In the genomic region with DNA sequence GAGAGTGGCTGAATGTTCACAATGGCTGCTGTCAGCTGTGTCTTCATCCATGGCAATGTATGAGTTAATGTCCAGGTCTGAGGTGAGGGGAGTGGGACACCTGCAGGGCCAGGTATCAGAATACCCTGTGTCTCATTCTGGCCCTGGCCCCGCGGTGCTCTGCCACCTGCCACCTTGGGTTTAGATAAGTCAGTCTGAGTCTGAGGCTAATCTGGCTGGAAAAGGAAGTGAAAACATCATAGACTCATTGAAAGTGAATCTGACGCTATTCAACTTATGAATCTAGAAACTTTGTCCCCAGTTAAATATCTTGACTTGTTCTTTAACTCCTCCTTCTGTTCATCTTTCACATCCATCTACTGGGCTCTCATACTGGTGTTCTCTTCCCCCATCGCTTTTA, we compare ENCODE assay signal across 13 cellular contexts.
DNase-seq lines count a peak whose midpoint lies in the region; ATAC-seq lines count a peak whose summit lies in the region.
"Had no signal": no experiment of that assay in that cellular context is flagged by ENCODE, and none has a peak within 500 bp of the region (broad histone marks: within the 10 kb centered on the region; RNA-seq: fewer than 3 reads in every experiment).

No MANE protein-coding gene starts in this region.

- H3K27ac Mint-ChIP-seq in effector memory CD8-positive, alpha-beta T cell: no peak overlapping the region
- H3K27ac Mint-ChIP-seq: brain had no signal

- no peaks in the 10 kb centered on the region for H3K27me3 Mint-ChIP-seq in effector memory CD8-positive, alpha-beta T cell
- H3K27me3 Mint-ChIP-seq: brain had no signal

- peak; percentile 39 for DNase-seq in RPMI8226
- no peak for DNase-seq in medulla oblongata (ENCODE audit: extremely low spot score)
- DNase-seq in effector memory CD8-positive, alpha-beta T cell: no peak
- no peak for DNase-seq in activated naive CD4-positive, alpha-beta T cell treated with Interleukin-2 at 50 U/mL for 16 hours
- DNase-seq in NCI-H187 (lab: John Stamatoyannopoulos, UW): no peak
- DNase-seq: activated T-cell treated with anti-CD3 and anti-CD28 coated beads, Interleukin-2, amount 50 U/mL, for 4 hours; hippocampal formation; mesenchymal stem cell; tibial artery had no signal

- H3K4me1 Mint-ChIP-seq in effector memory CD8-positive, alpha-beta T cell (ENCODE audit: low read depth in 2 of 2): no peaks in the 10 kb centered on the region
- H3K4me1 Mint-ChIP-seq: brain had no signal

- H3K4me3 Mint-ChIP-seq in effector memory CD8-positive, alpha-beta T cell: no peak overlapping the region
- H3K4me3 Mint-ChIP-seq: activated T-cell treated with anti-CD3 and anti-CD28 coated beads, Interleukin-2, amount 50 U/mL, for 4 hours; brain had no signal

- ATAC-seq in GM18909 (IDR thresholded peaks at IDR 0.05; ENCODE audit: poor library complexity, unreplicated experiment): peak; percentile 97
- ATAC-seq in GM21529 (IDR thresholded peaks at IDR 0.05; ENCODE audit: unreplicated experiment): peak; percentile 95
- ATAC-seq in HG03066 (IDR thresholded peaks at IDR 0.05; ENCODE audit: low read depth, unreplicated experiment): peak; percentile 98
- no peak for ATAC-seq in effector memory CD8-positive, alpha-beta T cell (replicated peaks)
- ATAC-seq: activated T-cell treated with anti-CD3 and anti-CD28 coated beads, Interleukin-2, amount 50 U/mL, for 4 hours had no signal

- peaks cover 9 to 27% of the 10 kb centered on the region in 2 donors for H3K9me3 Mint-ChIP-seq in effector memory CD8-positive, alpha-beta T cell
- H3K9me3 Mint-ChIP-seq: brain had no signal

- no peaks in the 10 kb centered on the region for H3K36me3 Mint-ChIP-seq in effector memory CD8-positive, alpha-beta T cell (ENCODE audit: insufficient read depth)
- H3K36me3 Mint-ChIP-seq: brain had no signal
